1 cellular context compared by ENCODE assay signal in genomic region chr19:41936416-41936850, GRCh38.
TF ChIP-seq lines count a peak whose summit lies in the region.

No MANE protein-coding gene starts in this region.

TF ChIP-seq in IMR-90, 13 proteins besides CTCF, POLR2A, EP300 and RAD21:
- TF ChIP-seq RCOR1 (IDR thresholded peaks at IDR 0.05; ENCODE audit: insufficient replicate concordance, low read length) = no peak
- no peak for TF ChIP-seq SMC3 (IDR thresholded peaks at IDR 0.05; ENCODE audit: low read depth, low read length)
- TF ChIP-seq, protein P1, sequence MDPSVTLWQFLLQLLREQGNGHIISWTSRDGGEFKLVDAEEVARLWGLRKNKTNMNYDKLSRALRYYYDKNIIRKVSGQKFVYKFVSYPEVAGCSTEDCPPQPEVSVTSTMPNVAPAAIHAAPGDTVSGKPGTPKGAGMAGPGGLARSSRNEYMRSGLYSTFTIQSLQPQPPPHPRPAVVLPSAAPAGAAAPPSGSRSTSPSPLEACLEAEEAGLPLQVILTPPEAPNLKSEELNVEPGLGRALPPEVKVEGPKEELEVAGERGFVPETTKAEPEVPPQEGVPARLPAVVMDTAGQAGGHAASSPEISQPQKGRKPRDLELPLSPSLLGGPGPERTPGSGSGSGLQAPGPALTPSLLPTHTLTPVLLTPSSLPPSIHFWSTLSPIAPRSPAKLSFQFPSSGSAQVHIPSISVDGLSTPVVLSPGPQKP (IDR thresholded peaks at IDR 0.05; ENCODE audit: borderline replicate concordance, low read depth, low read length) = no peak
- no peak for TF ChIP-seq CEBPB (IDR thresholded peaks at IDR 0.05; ENCODE audit: low read depth, low read length)
- no peak; the same call in 1 of the 2 replicates for TF ChIP-seq FOS (IDR thresholded peaks at IDR 0.05; ENCODE audit: low read depth, low read length)
- TF ChIP-seq RFX5 (IDR thresholded peaks at IDR 0.05; ENCODE audit: low read depth, low read length) = no peak
- TF ChIP-seq MAFK (IDR thresholded peaks at IDR 0.05; ENCODE audit: low read depth, low read length) = no peak
